Comparison of ENCODE assay signal across 1 cellular context in genomic region chr20:25040438-25040831, GRCh38.
TF ChIP-seq lines count a peak whose summit lies in the region.

No MANE protein-coding gene starts in this region.

TF ChIP-seq in SK-N-SH treated with all-trans-retinoic acid at 6 μM for 48 hours, 23 proteins besides CTCF, POLR2A, EP300 and RAD21 (continued from another document):
- TF ChIP-seq TSHZ2 (CRISPR knock-in tag; IDR thresholded peaks at IDR 0.05) (no peak), ESRRG (CRISPR knock-in tag; IDR thresholded peaks at IDR 0.05) (no peak), TCF4 (CRISPR knock-in tag; IDR thresholded peaks at IDR 0.05; ENCODE audit: borderline replicate concordance) (no peak), ZNF70 (CRISPR knock-in tag; IDR thresholded peaks at IDR 0.05) (no peak), ARNTL (CRISPR knock-in tag; IDR thresholded peaks at IDR 0.05; ENCODE audit: borderline replicate concordance, low read depth) (no peak), OSR1 (CRISPR knock-in tag; IDR thresholded peaks at IDR 0.05) (no peak)
- TF ChIP-seq, protein P1, sequence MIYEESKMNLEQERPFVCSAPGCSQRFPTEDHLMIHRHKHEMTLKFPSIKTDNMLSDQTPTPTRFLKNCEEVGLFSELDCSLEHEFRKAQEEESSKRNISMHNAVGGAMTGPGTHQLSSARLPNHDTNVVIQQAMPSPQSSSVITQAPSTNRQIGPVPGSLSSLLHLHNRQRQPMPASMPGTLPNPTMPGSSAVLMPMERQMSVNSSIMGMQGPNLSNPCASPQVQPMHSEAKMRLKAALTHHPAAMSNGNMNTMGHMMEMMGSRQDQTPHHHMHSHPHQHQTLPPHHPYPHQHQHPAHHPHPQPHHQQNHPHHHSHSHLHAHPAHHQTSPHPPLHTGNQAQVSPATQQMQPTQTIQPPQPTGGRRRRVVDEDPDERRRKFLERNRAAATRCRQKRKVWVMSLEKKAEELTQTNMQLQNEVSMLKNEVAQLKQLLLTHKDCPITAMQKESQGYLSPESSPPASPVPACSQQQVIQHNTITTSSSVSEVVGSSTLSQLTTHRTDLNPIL (CRISPR knock-in tag; IDR thresholded peaks at IDR 0.05; ENCODE audit: low read depth): no peak
- TF ChIP-seq, protein P2, sequence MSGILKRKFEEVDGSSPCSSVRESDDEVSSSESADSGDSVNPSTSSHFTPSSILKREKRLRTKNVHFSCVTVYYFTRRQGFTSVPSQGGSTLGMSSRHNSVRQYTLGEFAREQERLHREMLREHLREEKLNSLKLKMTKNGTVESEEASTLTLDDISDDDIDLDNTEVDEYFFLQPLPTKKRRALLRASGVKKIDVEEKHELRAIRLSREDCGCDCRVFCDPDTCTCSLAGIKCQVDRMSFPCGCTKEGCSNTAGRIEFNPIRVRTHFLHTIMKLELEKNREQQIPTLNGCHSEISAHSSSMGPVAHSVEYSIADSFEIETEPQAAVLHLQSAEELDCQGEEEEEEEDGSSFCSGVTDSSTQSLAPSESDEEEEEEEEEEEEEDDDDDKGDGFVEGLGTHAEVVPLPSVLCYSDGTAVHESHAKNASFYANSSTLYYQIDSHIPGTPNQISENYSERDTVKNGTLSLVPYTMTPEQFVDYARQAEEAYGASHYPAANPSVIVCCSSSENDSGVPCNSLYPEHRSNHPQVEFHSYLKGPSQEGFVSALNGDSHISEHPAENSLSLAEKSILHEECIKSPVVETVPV (CRISPR knock-in tag; IDR thresholded peaks at IDR 0.05): no peak
